30 cellular contexts compared by ENCODE assay signal in the genomic region with DNA sequence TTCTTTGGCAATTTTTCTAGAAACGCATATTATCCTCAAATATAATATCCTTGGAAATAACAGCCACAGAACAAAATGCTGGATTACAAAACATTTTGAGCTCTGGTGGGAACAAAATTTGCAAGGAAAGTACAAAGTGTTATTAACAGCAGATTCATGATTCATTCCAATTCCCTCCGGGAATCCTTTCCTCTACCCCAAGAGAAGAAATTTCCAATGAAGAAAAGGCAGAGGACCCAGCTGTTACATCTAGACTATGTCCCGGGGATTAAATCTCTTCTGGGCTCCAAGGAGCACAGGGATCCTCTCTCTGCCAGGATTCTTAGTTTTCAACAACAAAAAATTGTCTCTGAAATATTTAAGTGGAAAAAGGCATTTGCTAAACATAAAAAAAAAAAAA. TPM values are rescaled to one million over a fixed set of nuclear protein-coding genes. Genes with fewer than 3 reads are reported as not detected.
"Had no signal": no experiment of that assay in that cellular context is flagged by ENCODE, and none has a peak within 500 bp of the region (broad histone marks: within the 10 kb centered on the region; RNA-seq: fewer than 3 reads in every experiment).

No MANE protein-coding gene starts in this region.

- H3K27ac ChIP-seq: coronary artery, esophagus muscularis mucosa, heart right ventricle, left lung, lower lobe of right lung, pancreas, skin epidermis, spleen, thoracic aorta, tibial nerve, upper lobe of left lung had no signal

- ATAC-seq: left lung; lower lobe of right lung; natural killer cell; pancreas; sciatic nerve; stimulated activated naive B cell treated with anti-CD40 and anti-IgM and Interleukin-4, amounts not matched to agents 10 μg/mL and 1 μg/mL and 100 μg/mL, for 72 hours had no signal

- FAIRE-seq: endothelial cell of umbilical vein, islet of Langerhans, pancreas, urothelium cell line had no signal

- H3K36me3 ChIP-seq: esophagus muscularis mucosa, heart right ventricle, left lung, lower lobe of right lung, pancreas, spleen, thoracic aorta, tibial nerve, upper lobe of left lung had no signal

- H3K4me1 ChIP-seq: esophagus muscularis mucosa, heart right ventricle, left lung, lower lobe of right lung, pancreas, spleen, tibial nerve, upper lobe of left lung had no signal

- H3K4me3 ChIP-seq: coronary artery, esophagus muscularis mucosa, heart right ventricle, left lung, lower lobe of right lung, pancreas, skin epidermis, spleen, thoracic aorta, tibial nerve, upper lobe of left lung had no signal

- H3K9me3 ChIP-seq: esophagus muscularis mucosa, heart right ventricle, left lung, lower lobe of right lung, pancreas, spleen, thoracic aorta, tibial nerve, upper lobe of left lung had no signal

- DNase-seq: dermis blood vessel endothelial cell; effector memory CD4-positive, alpha-beta T cell; foreskin melanocyte; glutamatergic neuron; heart right ventricle; hippocampal formation; left cardiac atrium; left lung; lower lobe of right lung; natural killer cell; occipital lobe; pancreas; retina; spleen; stimulated activated CD4-positive, alpha-beta T cell treated with anti-CD3 and anti-CD28 coated beads, Interleukin-2, amount 100 ng/mL, for 48 hours; stimulated activated naive B cell treated with anti-CD40 and anti-IgM and Interleukin-4, amounts not matched to agents 10 μg/mL and 1 μg/mL and 100 μg/mL, for 72 hours; upper lobe of left lung had no signal

- H3K27me3 ChIP-seq: esophagus muscularis mucosa, heart right ventricle, left lung, pancreas, spleen, tibial nerve, upper lobe of left lung had no signal

RNA-seq across cellular contexts. Expression of a gene that starts 51.6 kb away (rescaled TPM):
- total RNA-seq: dermis blood vessel endothelial cell, epithelial cell of proximal tubule, kidney epithelial cell, left lung, lower lobe of right lung, mesenteric fat pad, natural killer cell, pulmonary artery endothelial cell, sciatic nerve, spleen, tibial nerve had no signal
- polyA plus RNA-seq: spleen had no signal
